Comparison of ENCODE assay signal across 29 cellular contexts in genomic region chr17:63455417-63455816, GRCh38. TPM values are rescaled to one million over a fixed set of nuclear protein-coding genes. Genes with fewer than 3 reads are reported as not detected.
DNase-seq lines count a peak whose midpoint lies in the region; ATAC-seq, FAIRE-seq and TF ChIP-seq lines count a peak whose summit lies in the region.
"Had no signal": no experiment of that assay in that cellular context is flagged by ENCODE, and none has a peak within 500 bp of the region (broad histone marks: within the 10 kb centered on the region; RNA-seq: fewer than 3 reads in every experiment).

No MANE protein-coding gene starts in this region.

- no peaks in the 10 kb centered on the region for H3K79me2 ChIP-seq in endothelial cell of umbilical vein (ENCODE audit: control insufficient read depth, insufficient read depth, low read length)
- H3K79me2 ChIP-seq in osteoblast (ENCODE audit: insufficient read depth, low read length): no peaks in the 10 kb centered on the region

- CTCF ChIA-PET in endothelial cell of umbilical vein (lab: Charles Lee): interaction anchor here (1.0 to 4.9 kb wide), 5 partner anchors 8 to 37 kb away, joined by 3 to 25 read pairs (median 3); partner anchors contain the start of gene ACE

- H4K20me1 ChIP-seq in endothelial cell of umbilical vein (replicated peaks; ENCODE audit: control insufficient read depth, extremely low read depth, insufficient read depth, low read length) (no peaks in the 10 kb centered on the region), osteoblast (ENCODE audit: insufficient read depth, low read length) (no peaks in the 10 kb centered on the region)

- H3K4me2 ChIP-seq in endothelial cell of umbilical vein (ENCODE audit: insufficient read depth, low read length) (no peak overlapping the region), osteoblast (ENCODE audit: insufficient read depth, low read length) (no peak overlapping the region)

- TF ChIP-seq CTCF in endothelial cell of umbilical vein (IDR thresholded peaks at IDR 0.05; ENCODE audit: extremely low read depth in 1 of 2, insufficient read depth in 1 of 2, low read depth in 1 of 2, low read length in 2 of 2) (no peak), osteoblast (IDR thresholded peaks at IDR 0.05; ENCODE audit: extremely low read depth, low read depth, low read length) (no peak), GM13977 (IDR thresholded peaks at IDR 0.05; ENCODE audit: extremely low read depth, insufficient read depth, missing control alignments) (no peak)

- H3K9ac ChIP-seq in endothelial cell of umbilical vein (replicated peaks; ENCODE audit: extremely low read depth, insufficient read depth, low read length): no peak overlapping the region

- POLR2A ChIA-PET in endothelial cell of umbilical vein (lab: Charles Lee): no interaction called here

- dilution Hi-C loops in endothelial cell of umbilical vein (cut with MboI; ENCODE audit: extremely low pct_ligation_motif_present, low sequenced_read_pairs): no loop called here

- DNase-seq in COLO668 (lab: John Stamatoyannopoulos, UW; ENCODE audit: unreplicated experiment) (peak; percentile 19), M059J (ENCODE audit: low read depth) (peak; percentile 23), endothelial cell of umbilical vein (ENCODE audit: low read depth, low spot score) (peak; percentile 76), osteoblast (ENCODE audit: insufficient read length, low spot score, missing footprints) (peak; percentile 56), GM13977 (ENCODE audit: low spot score) (no peak)
- no peak for DNase-seq in effector memory CD4-positive, alpha-beta T cell
- DNase-seq: activated CD4-positive, alpha-beta T cell treated with anti-CD3 and anti-CD28 coated beads, Interleukin-2, amount 50 U/mL, for 1 hour; activated CD8-positive, alpha-beta memory T cell treated with anti-CD3 and anti-CD28 coated beads, Interleukin-2, amount 10 ng/mL, durations not matched to agents 7 days and 5 days; activated naive CD4-positive, alpha-beta T cell treated with anti-CD3 and anti-CD28 coated beads for 36 hours; activated T-cell treated with anti-CD3 and anti-CD28 coated beads, Interleukin-2, amount 50 U/mL, for 72 hours; effector CD8-positive, alpha-beta T cell; foreskin melanocyte; GDM1; heart right ventricle; kidney glomerular epithelial cell; NCI-H1694; NCI-H2171; NCI-H510A; PC-3; psoas muscle; Right ventricle myocardium superior; stimulated activated naive CD8-positive, alpha-beta T cell treated with anti-CD3 and anti-CD28 coated beads, Interleukin-15, amount 100 ng/mL, for 72 hours; T-helper 9 cell; thyroid gland had no signal

- H3K4me1 ChIP-seq in endothelial cell of umbilical vein (ENCODE audit: control insufficient read depth, extremely low read depth, insufficient read depth, low read length) (peaks cover 19% of the 10 kb centered on the region), osteoblast (ENCODE audit: insufficient read depth, low read length) (peaks cover 8% of the 10 kb centered on the region)
- no peaks in the 10 kb centered on the region for H3K4me1 ChIP-seq in effector memory CD4-positive, alpha-beta T cell (ENCODE audit: control insufficient read depth, insufficient read depth, low read length, poor library complexity, severe bottlenecking)
- H3K4me1 ChIP-seq: psoas muscle had no signal

- BruUV-seq in endothelial cell of umbilical vein (replicated peaks; lab: Mats Ljungman, UMichigan): no TSS peak

- TF ChIP-seq POLR2A in endothelial cell of umbilical vein (IDR thresholded peaks at IDR 0.05; ENCODE audit: low read depth, low read length): no peak

- ATAC-seq in HG03460 (IDR thresholded peaks at IDR 0.05; ENCODE audit: unreplicated experiment): no peak
- ATAC-seq in HG03521 (IDR thresholded peaks at IDR 0.05; ENCODE audit: unreplicated experiment): no peak
- ATAC-seq: activated CD8-positive, alpha-beta memory T cell treated with anti-CD3 and anti-CD28 coated beads, Interleukin-2, amount 10 ng/mL, durations not matched to agents 7 days and 5 days; activated T-cell treated with anti-CD3 and anti-CD28 coated beads, Interleukin-2, amount 50 U/mL, for 72 hours; heart right ventricle; PC-3; psoas muscle; WTC11 had no signal

- in situ Hi-C loops in GM13977 (cut with MboI; ENCODE audit: low pct_unique_long_range_greater_than_20kb, low sequenced_read_pairs, unreplicated experiment): no loop called here

- peak; percentile 12 for FAIRE-seq in endothelial cell of umbilical vein (lab: Jason Lieb, UNC)

- H3K4me3 ChIP-seq in endothelial cell of umbilical vein (replicated peaks in 1 of 3; ENCODE audit: insufficient read depth in 1 of 3, low read depth in 1 of 3, low read length in 3 of 3) (no peak overlapping the region), osteoblast (ENCODE audit: insufficient read depth, low read length) (no peak overlapping the region)
- H3K4me3 ChIP-seq in effector memory CD4-positive, alpha-beta T cell (ENCODE audit: insufficient read depth, low read depth, low read length, poor library complexity, severe bottlenecking): no peak overlapping the region
- H3K4me3 ChIP-seq: adrenal gland, heart right ventricle, psoas muscle, skin epidermis, thyroid gland had no signal

- H3K27ac ChIP-seq in endothelial cell of umbilical vein (ENCODE audit: insufficient read depth, low read depth, low read length) (no peak overlapping the region), osteoblast (ENCODE audit: low read depth, low read length) (no peak overlapping the region)
- H3K27ac ChIP-seq in effector memory CD4-positive, alpha-beta T cell (ENCODE audit: insufficient read depth, low read length, poor library complexity, severe bottlenecking): no peak overlapping the region
- H3K27ac ChIP-seq: adrenal gland, heart right ventricle, psoas muscle, thyroid gland had no signal

- H3K36me3 ChIP-seq in endothelial cell of umbilical vein (ENCODE audit: control insufficient read depth in 2 of 2, extremely low read depth in 1 of 2, insufficient read depth in 2 of 2, low read length in 2 of 2): no peaks in the 10 kb centered on the region
- H3K36me3 ChIP-seq in osteoblast (ENCODE audit: insufficient read depth, low read length): no peaks in the 10 kb centered on the region
- no peaks in the 10 kb centered on the region for H3K36me3 ChIP-seq in effector memory CD4-positive, alpha-beta T cell (ENCODE audit: control insufficient read depth, insufficient read depth, low read length)
- H3K36me3 ChIP-seq: adrenal gland, heart right ventricle, thyroid gland had no signal

- H3K27me3 ChIP-seq in endothelial cell of umbilical vein (ENCODE audit: control insufficient read depth in 2 of 2, insufficient read depth in 2 of 2, low read length in 2 of 2) (no peaks in the 10 kb centered on the region), osteoblast (ENCODE audit: insufficient read depth, low read length) (no peaks in the 10 kb centered on the region)
- H3K27me3 ChIP-seq in effector memory CD4-positive, alpha-beta T cell (replicated peaks; ENCODE audit: control insufficient read depth, insufficient read depth, low read length, poor library complexity, severe bottlenecking): no peaks in the 10 kb centered on the region
- H3K27me3 ChIP-seq: adrenal gland, heart right ventricle, thyroid gland had no signal

- no peaks in the 10 kb centered on the region for H3K9me3 ChIP-seq in endothelial cell of umbilical vein (replicated peaks; ENCODE audit: control insufficient read depth, insufficient read depth, low read length)
- H3K9me3 ChIP-seq in osteoblast (ENCODE audit: low read depth, low read length): no peaks in the 10 kb centered on the region
- no peaks in the 10 kb centered on the region for H3K9me3 ChIP-seq in effector memory CD4-positive, alpha-beta T cell (ENCODE audit: control insufficient read depth, low read length)
- H3K9me3 ChIP-seq: adrenal gland, heart right ventricle, psoas muscle, thyroid gland had no signal

- intact Hi-C loops in endothelial cell of umbilical vein (cut with micrococcal nuclease): no loop called here

- H2AFZ ChIP-seq in endothelial cell of umbilical vein (ENCODE audit: low read depth, low read length): no peak overlapping the region
- no peak overlapping the region for H2AFZ ChIP-seq in osteoblast (ENCODE audit: low read length)

- no peaks in the 10 kb centered on the region for H3K9me1 ChIP-seq in endothelial cell of umbilical vein (replicated peaks; ENCODE audit: control insufficient read depth, extremely low read depth, insufficient read depth, low read length)

TF ChIP-seq in endothelial cell of umbilical vein, 7 proteins besides CTCF, POLR2A, EP300 and RAD21 (continues in another document):
- TF ChIP-seq MYC (IDR thresholded peaks at IDR 0.05; ENCODE audit: low read depth, low read length) (no peak), FOS (IDR thresholded peaks at IDR 0.05; ENCODE audit: borderline replicate concordance, insufficient read depth, low read length) (no peak), JUN (IDR thresholded peaks at IDR 0.05; ENCODE audit: borderline replicate concordance, insufficient read depth, insufficient read length, low read depth) (no peak), MAX (IDR thresholded peaks at IDR 0.05; ENCODE audit: insufficient read depth, insufficient read length) (no peak)

RNA-seq across cellular contexts. Expression of gene CYB561, which starts 9.3 kb away (rescaled TPM):
- 34.2 and 36.1 TPM in 2 replicates for total RNA-seq in M059J (2014; rRNA removed; shearing (Covaris generic))
- total RNA-seq in endothelial cell of umbilical vein: 71.1 and 72.4 TPM in 2 replicates
- 34.9 and 45.1 TPM in 2 replicates for polyA plus RNA-seq in endothelial cell of umbilical vein
- polyA plus RNA-seq in endothelial cell of umbilical vein (2011; cell fraction: cytosol; rRNA removed): 24.4 and 30.5 TPM in 2 replicates
- polyA plus RNA-seq in endothelial cell of umbilical vein (2011; cell fraction: nucleus; rRNA removed): 61.1 and 63.6 TPM in 2 replicates
- polyA plus RNA-seq in endothelial cell of umbilical vein (2012): 22.3 and 28.9 TPM in 2 replicates
- 68.6 and 78.0 TPM in 2 replicates for polyA minus RNA-seq in endothelial cell of umbilical vein
- 21.5 TPM for polyA minus RNA-seq in endothelial cell of umbilical vein (2011; cell fraction: cytosol; rRNA and poly(A)+ RNA removed)
- 21.5 and 39.9 TPM in 2 replicates for polyA minus RNA-seq in endothelial cell of umbilical vein (2011; cell fraction: nucleus; rRNA and poly(A)+ RNA removed)
- 32.2 and 33.6 TPM in 2 replicates for total RNA-seq in osteoblast

RNA-seq across cellular contexts. Expression of gene ACE, which starts 21.4 kb away (rescaled TPM):
- total RNA-seq in M059J (2014; rRNA removed; shearing (Covaris generic)): 1.3 and 2.1 TPM in 2 replicates
- 207 and 226 TPM in 2 replicates for total RNA-seq in endothelial cell of umbilical vein
- polyA plus RNA-seq in endothelial cell of umbilical vein: 63.4 and 72.3 TPM in 2 replicates
- polyA plus RNA-seq in endothelial cell of umbilical vein (2011; cell fraction: cytosol; rRNA removed): 30.5 and 41.0 TPM in 2 replicates
- 187 and 256 TPM in 2 replicates for polyA plus RNA-seq in endothelial cell of umbilical vein (2011; cell fraction: nucleus; rRNA removed)
- polyA plus RNA-seq in endothelial cell of umbilical vein (2012): 13.4 and 30.3 TPM in 2 replicates
- polyA minus RNA-seq in endothelial cell of umbilical vein: 81.2 and 84.6 TPM in 2 replicates
- not detected for polyA minus RNA-seq in endothelial cell of umbilical vein (2011; cell fraction: cytosol; rRNA and poly(A)+ RNA removed)
- 94.5 and 140 TPM in 2 replicates for polyA minus RNA-seq in endothelial cell of umbilical vein (2011; cell fraction: nucleus; rRNA and poly(A)+ RNA removed)
- 10.1 and 17.7 TPM in 2 replicates for total RNA-seq in osteoblast

Comparison
In these comparisons a context has a peak if more than half of its experiments do, and no peak if none do; other contexts are left out.
1. DNase-seq: peak in COLO668 (single experiment), M059J (single experiment), endothelial cell of umbilical vein (single experiment) and osteoblast (single experiment); none in GM13977 (single experiment) and effector memory CD4-positive, alpha-beta T cell (0 of 3).
2. RNA of gene ACE, which starts 21.4 kb away (total RNA-seq): 207 to 226 TPM in endothelial cell of umbilical vein; 10.1 to 17.7 TPM in osteoblast and 1.3 to 2.1 TPM in M059J; every median in the first group is over 10 times any median in the second.